In genomic region chr9:122837266-122837850, GRCh38 we compare ENCODE assay signal across 1 cellular context.
TF ChIP-seq lines count a peak whose summit lies in the region.

No MANE protein-coding gene starts in this region.

TF ChIP-seq in HepG2, 621 proteins besides CTCF, POLR2A, EP300 and RAD21 (continues in another document):
- TF ChIP-seq NR2F2 (IDR thresholded peaks at IDR 0.05; ENCODE audit: borderline replicate concordance, low read depth) = peak; percentile 9; the same call in 1 of the 2 replicates
- no peak for TF ChIP-seq GTF3A (CRISPR knock-in tag; conservative IDR thresholded peaks at IDR 0.05)
- TF ChIP-seq FOSL2 (CRISPR knock-in tag; IDR thresholded peaks at IDR 0.05) = 0 out of 2 replicates have a peak, but pooled peaks have one; percentile 29
- TF ChIP-seq RXRA (CRISPR knock-in tag; IDR thresholded peaks at IDR 0.05) = peak; percentile 46; the same call in 1 of the 2 replicates
- peak; percentile 11; the same call in 1 of the 2 replicates for TF ChIP-seq FOXO1 (CRISPR knock-in tag; IDR thresholded peaks at IDR 0.05)
- 0 out of 2 replicates have a peak, but pooled peaks have one; percentile 25 for TF ChIP-seq ZNF331 (CRISPR knock-in tag; IDR thresholded peaks at IDR 0.05)
- no peak for TF ChIP-seq FOXA1 (IDR thresholded peaks at IDR 0.05)
- no peak for TF ChIP-seq FOXA1 (CRISPR knock-in tag; IDR thresholded peaks at IDR 0.05)
- TF ChIP-seq RXRB (CRISPR knock-in tag; IDR thresholded peaks at IDR 0.05; ENCODE audit: borderline replicate concordance) = 0 out of 2 replicates have a peak, but pooled peaks have one; percentile 34
- 0 out of 2 replicates have a peak, but pooled peaks have one; percentile 24 for TF ChIP-seq MTA1 (CRISPR knock-in tag; IDR thresholded peaks at IDR 0.05; ENCODE audit: borderline replicate concordance)
- no peak for TF ChIP-seq AKAP8 (CRISPR knock-in tag; IDR thresholded peaks at IDR 0.05)
- peak; percentile 27; the same call in 1 of the 2 replicates for TF ChIP-seq SALL1 (CRISPR knock-in tag; IDR thresholded peaks at IDR 0.05)
- no peak for TF ChIP-seq ZNF101 (CRISPR knock-in tag; IDR thresholded peaks at IDR 0.05; ENCODE audit: borderline replicate concordance, low read depth)
- TF ChIP-seq ZNF460 (CRISPR knock-in tag; IDR thresholded peaks at IDR 0.05; ENCODE audit: borderline replicate concordance) = peak; percentile 98
- no peak for TF ChIP-seq KLF9 (CRISPR knock-in tag; IDR thresholded peaks at IDR 0.05; ENCODE audit: low read depth)
- no peak for TF ChIP-seq FOXK1 (CRISPR knock-in tag; IDR thresholded peaks at IDR 0.05; ENCODE audit: borderline replicate concordance, low read depth)
- peak; percentile 77 to 83 for TF ChIP-seq NR2F1 (CRISPR knock-in tag; IDR thresholded peaks at IDR 0.05)
- TF ChIP-seq ZMYM2 (CRISPR knock-in tag; IDR thresholded peaks at IDR 0.05) = peak; percentile 52; the same call in 1 of the 2 replicates
- no peak for TF ChIP-seq ZHX2 (IDR thresholded peaks at IDR 0.05; ENCODE audit: low read depth)
- TF ChIP-seq ZHX2 (CRISPR knock-in tag; IDR thresholded peaks at IDR 0.05; ENCODE audit: borderline replicate concordance) = no peak
- peak; percentile 42; the same call in 1 of the 2 replicates for TF ChIP-seq ZBTB33 (CRISPR knock-in tag; IDR thresholded peaks at IDR 0.05)
- TF ChIP-seq HOXA3 (CRISPR knock-in tag; IDR thresholded peaks at IDR 0.05) = peak; percentile 42; the same call in 1 of the 2 replicates
- no peak for TF ChIP-seq FOSL1 (CRISPR knock-in tag; IDR thresholded peaks at IDR 0.05; ENCODE audit: borderline replicate concordance)
- peak; percentile 77; the same call in 1 of the 2 replicates for TF ChIP-seq CEBPB (IDR thresholded peaks at IDR 0.05; ENCODE audit: borderline replicate concordance, low read depth, low read length)
- TF ChIP-seq RNF2 (conservative IDR thresholded peaks at IDR 0.05; ENCODE audit: low read depth) = no peak
- no peak for TF ChIP-seq ZBTB26 (CRISPR knock-in tag; IDR thresholded peaks at IDR 0.05; ENCODE audit: borderline replicate concordance)
- no peak for TF ChIP-seq ZHX1 (CRISPR knock-in tag; IDR thresholded peaks at IDR 0.05; ENCODE audit: low read depth)
- 0 out of 2 replicates have a peak, but pooled peaks have one; percentile 32 for TF ChIP-seq ZNF770 (CRISPR knock-in tag; IDR thresholded peaks at IDR 0.05)
- peak; percentile 93 for TF ChIP-seq ZNF121 (CRISPR knock-in tag; IDR thresholded peaks at IDR 0.05)
- no peak for TF ChIP-seq SOX6 (IDR thresholded peaks at IDR 0.05)
- TF ChIP-seq SOX6 (CRISPR knock-in tag; IDR thresholded peaks at IDR 0.05) = peak; percentile 5; the same call in 1 of the 2 replicates
- no peak for TF ChIP-seq YEATS2 (CRISPR knock-in tag; IDR thresholded peaks at IDR 0.05; ENCODE audit: borderline replicate concordance)
- 0 out of 2 replicates have a peak, but pooled peaks have one; percentile 25 for TF ChIP-seq ZMYM4 (CRISPR knock-in tag; IDR thresholded peaks at IDR 0.05)
- TF ChIP-seq ZBTB7A (CRISPR knock-in tag; IDR thresholded peaks at IDR 0.05) = 0 out of 2 replicates have a peak, but pooled peaks have one; percentile 26
- peak; percentile 72 for TF ChIP-seq ZNF280D (CRISPR knock-in tag; IDR thresholded peaks at IDR 0.05)
- TF ChIP-seq MEIS1 (CRISPR knock-in tag; IDR thresholded peaks at IDR 0.05; ENCODE audit: borderline replicate concordance) = no peak
- TF ChIP-seq ARID5B (CRISPR knock-in tag; IDR thresholded peaks at IDR 0.05) = peak; percentile 59; the same call in 1 of the 2 replicates
- TF ChIP-seq CBX5 (CRISPR knock-in tag; IDR thresholded peaks at IDR 0.05; ENCODE audit: borderline replicate concordance) = peak; percentile 46; the same call in 1 of the 2 replicates
- peak; percentile 80 for TF ChIP-seq NR2F6 (IDR thresholded peaks at IDR 0.05)
- TF ChIP-seq NR2F6 (CRISPR knock-in tag; IDR thresholded peaks at IDR 0.05) = peak; percentile 94
- TF ChIP-seq TBP (CRISPR knock-in tag; IDR thresholded peaks at IDR 0.05) = no peak
- no peak for TF ChIP-seq ZNF878 (CRISPR knock-in tag; IDR thresholded peaks at IDR 0.05)
